ENCODE assay signal across 24 cellular contexts in the genomic region with DNA sequence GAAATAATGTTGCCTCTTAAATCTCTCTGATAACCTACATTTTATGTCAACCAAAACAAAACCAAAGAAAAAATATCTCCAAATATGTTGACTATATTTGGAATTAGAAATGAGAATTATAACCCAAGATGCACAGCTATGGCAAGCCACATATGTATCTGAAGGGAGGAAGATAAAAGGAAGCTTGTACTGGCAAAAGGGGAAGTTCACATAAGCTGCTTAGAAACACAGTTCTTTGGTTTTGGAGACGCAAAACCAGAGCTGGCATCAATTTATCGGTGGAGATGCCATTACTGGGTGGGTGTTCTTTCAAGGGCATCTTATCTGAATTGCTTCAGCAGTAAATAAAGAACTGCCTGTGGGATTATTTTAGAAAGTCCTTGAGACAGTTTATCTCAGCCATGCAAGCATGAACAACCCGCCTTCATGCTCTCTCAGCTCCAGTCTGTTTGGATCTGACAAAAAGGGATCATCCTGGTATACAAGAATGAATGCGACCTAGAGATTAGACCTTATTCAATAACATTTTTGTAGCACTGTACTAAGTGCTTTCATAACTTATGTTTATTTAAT.
A peak's percentile ranks its signal among the peaks of the same experiment; 100 is the strongest.
DNase-seq lines count a peak whose midpoint lies in the region; ATAC-seq lines count a peak whose summit lies in the region.
"Had no signal": no experiment of that assay in that cellular context is flagged by ENCODE, and none has a peak within 500 bp of the region (broad histone marks: within the 10 kb centered on the region; RNA-seq: fewer than 3 reads in every experiment).

No MANE protein-coding gene starts in this region.

- peaks cover 40% of the 10 kb centered on the region for H3K36me3 Mint-ChIP-seq in memory B cell
- peaks cover 22% of the 10 kb centered on the region for H3K36me3 Mint-ChIP-seq in natural killer cell treated with Interleukin-12 subunit alpha and Interleukin-12 subunit beta and Interleukin-15 and Interleukin-18, amount 100 ng/mL, for 72 hours

- in situ Hi-C loops in KBM-7 (cut with MboI; ENCODE audit: low pct_unique_long_range_greater_than_20kb, low sequenced_read_pairs) = no loop called here
- in situ Hi-C loops in ACHN (cut with HindIII; ENCODE audit: low pct_ligation_motif_present, low pct_unique_long_range_greater_than_20kb, low sequenced_read_pairs) = no loop called here

- H3K4me3 Mint-ChIP-seq in memory B cell = no peak overlapping the region
- no peak overlapping the region for H3K4me3 Mint-ChIP-seq in natural killer cell treated with Interleukin-12 subunit alpha and Interleukin-12 subunit beta and Interleukin-15 and Interleukin-18, amount 100 ng/mL, for 72 hours
- H3K4me3 Mint-ChIP-seq: activated B cell treated with CpG ODN at 0.5 μM for 24 hours; activated CD4-positive, alpha-beta memory T cell treated with anti-CD3 and anti-CD28 coated beads for 36 hours; activated naive CD4-positive, alpha-beta T cell treated with anti-CD3 and anti-CD28 coated beads for 36 hours; H9; mesothelial cell of epicardium; nephron progenitor cell; T-helper 1 cell treated with Interleukin-12 subunit alpha and Interleukin-12 subunit beta and Interleukin-4 antibody, amounts not matched to agents 30 μg/mL and 1 μg/mL, for 36 hours had no signal

- ATAC-seq in memory B cell (ENCODE audit: low read depth) = peak; percentile 53
- no peak for ATAC-seq in natural killer cell treated with Interleukin-12 subunit alpha and Interleukin-12 subunit beta and Interleukin-15 and Interleukin-18, amount 100 ng/mL, for 72 hours
- ATAC-seq: esophagus mucosa had no signal

- H3K27me3 Mint-ChIP-seq in memory B cell = no peaks in the 10 kb centered on the region
- no peaks in the 10 kb centered on the region for H3K27me3 Mint-ChIP-seq in natural killer cell treated with Interleukin-12 subunit alpha and Interleukin-12 subunit beta and Interleukin-15 and Interleukin-18, amount 100 ng/mL, for 72 hours
- H3K27me3 Mint-ChIP-seq: activated B cell treated with CpG ODN at 0.5 μM for 24 hours; activated CD4-positive, alpha-beta memory T cell treated with anti-CD3 and anti-CD28 coated beads for 36 hours had no signal

- peaks cover 3% of the 10 kb centered on the region for H3K4me1 Mint-ChIP-seq in memory B cell
- peaks cover 0 to 2% of the 10 kb centered on the region in 2 donors for H3K4me1 Mint-ChIP-seq in natural killer cell treated with Interleukin-12 subunit alpha and Interleukin-12 subunit beta and Interleukin-15 and Interleukin-18, amount 100 ng/mL, for 72 hours (ENCODE audit: low read depth in 2 of 2)
- H3K4me1 Mint-ChIP-seq: mesothelial cell of epicardium, nephron progenitor cell had no signal

- H3K27ac Mint-ChIP-seq in memory B cell = no peak overlapping the region
- no peak overlapping the region for H3K27ac Mint-ChIP-seq in natural killer cell treated with Interleukin-12 subunit alpha and Interleukin-12 subunit beta and Interleukin-15 and Interleukin-18, amount 100 ng/mL, for 72 hours
- H3K27ac Mint-ChIP-seq: activated B cell treated with CpG ODN at 0.5 μM for 24 hours; activated CD4-positive, alpha-beta memory T cell treated with anti-CD3 and anti-CD28 coated beads for 36 hours; activated naive CD4-positive, alpha-beta T cell treated with anti-CD3 and anti-CD28 coated beads for 36 hours; mesothelial cell of epicardium; nephron progenitor cell; T-helper 1 cell treated with Interleukin-12 subunit alpha and Interleukin-12 subunit beta and Interleukin-4 antibody, amounts not matched to agents 30 μg/mL and 1 μg/mL, for 36 hours had no signal

- no peaks in the 10 kb centered on the region for H3K9me3 Mint-ChIP-seq in memory B cell
- no peaks in the 10 kb centered on the region for H3K9me3 Mint-ChIP-seq in natural killer cell treated with Interleukin-12 subunit alpha and Interleukin-12 subunit beta and Interleukin-15 and Interleukin-18, amount 100 ng/mL, for 72 hours
- H3K9me3 Mint-ChIP-seq: activated B cell treated with CpG ODN at 0.5 μM for 24 hours; activated CD4-positive, alpha-beta memory T cell treated with anti-CD3 and anti-CD28 coated beads for 36 hours; activated naive CD4-positive, alpha-beta T cell treated with anti-CD3 and anti-CD28 coated beads for 36 hours; H9; nephron progenitor cell; T-helper 1 cell treated with Interleukin-12 subunit alpha and Interleukin-12 subunit beta and Interleukin-4 antibody, amounts not matched to agents 30 μg/mL and 1 μg/mL, for 36 hours had no signal

- DNase-seq in KBM-7 (peak; percentile 64), NOMO-1 treated with dmso at 0.1 percent for 144 hours (lab: John Stamatoyannopoulos, UW; ENCODE audit: unreplicated experiment) (peak; percentile 21), amniotic epithelial cell (ENCODE audit: low read depth) (peak; percentile 27), memory B cell (ENCODE audit: low spot score in 2 of 2) (no peak), ACHN (no peak)
- no peak for DNase-seq in stimulated activated CD4-positive, alpha-beta T cell treated with anti-CD3 and anti-CD28 coated beads, Interleukin-12 subunit alpha, Interleukin-12 subunit beta, amount 100 ng/mL, for 4 hours
- no peak for DNase-seq in natural killer cell treated with Interleukin-12 subunit alpha and Interleukin-12 subunit beta and Interleukin-15 and Interleukin-18, amount 100 ng/mL, for 72 hours (ENCODE audit: low spot score)
- DNase-seq: activated B cell treated with CpG ODN at 0.5 μM for 24 hours; activated CD4-positive, alpha-beta memory T cell treated with anti-CD3 and anti-CD28 coated beads for 36 hours; activated naive CD4-positive, alpha-beta T cell treated with anti-CD3 and anti-CD28 coated beads for 36 hours; COR-L47; effector CD8-positive, alpha-beta T cell; H9; kidney glomerular epithelial cell; NCI-H1105; NCI-H510A; nephron progenitor cell; NK-92 treated with Interleukin-12 subunit alpha and Interleukin-12 subunit beta, amount 100 ng/mL, for 24 hours; posterior cingulate gyrus; stimulated activated naive CD4-positive, alpha-beta T cell treated with Interleukin-2 at 50 U/mL for 16 hours; thyroid gland had no signal

Comparison
In these comparisons a context has a peak if more than half of its experiments do, and no peak if none do; other contexts are left out.
1. DNase-seq: peak in KBM-7 (single experiment), NOMO-1 treated with dmso at 0.1 percent for 144 hours (single experiment) and amniotic epithelial cell (single experiment); none in memory B cell (0 of 2), stimulated activated CD4-positive, alpha-beta T cell treated with anti-CD3 and anti-CD28 coated beads, Interleukin-12 subunit alpha, Interleukin-12 subunit beta, amount 100 ng/mL, for 4 hours (single experiment), natural killer cell treated with Interleukin-12 subunit alpha and Interleukin-12 subunit beta and Interleukin-15 and Interleukin-18, amount 100 ng/mL, for 72 hours (single experiment) and ACHN (single experiment).